ENCODE assay signal across 1 cellular context in genomic region chr6:73519943-73520687, GRCh38.
A peak's percentile ranks its signal among the peaks of the same experiment; 100 is the strongest.
TF ChIP-seq lines count a peak whose summit lies in the region.

No MANE protein-coding gene starts in this region.

TF ChIP-seq in K562, 482 proteins besides CTCF, POLR2A, EP300 and RAD21 (continued from another document):
- peak; percentile 41; the same call in 1 of the 2 replicates for TF ChIP-seq ZNF592 (IDR thresholded peaks at IDR 0.05)
- TF ChIP-seq SRSF9 (IDR thresholded peaks at IDR 0.05; ENCODE audit: borderline replicate concordance, low read depth, low read length): no peak
- TF ChIP-seq DMBX1 (CRISPR knock-in tag; IDR thresholded peaks at IDR 0.05; ENCODE audit: borderline replicate concordance): no peak; the same call in 1 of the 2 replicates
- no peak for TF ChIP-seq ZNF764 (CRISPR knock-in tag; IDR thresholded peaks at IDR 0.05; ENCODE audit: low read depth)
- no peak for TF ChIP-seq RNF2 (IDR thresholded peaks at IDR 0.05)
- peak; percentile 83; the same call in 1 of the 2 replicates for TF ChIP-seq ZNF253 (CRISPR knock-in tag; conservative IDR thresholded peaks at IDR 0.05)
- peak; percentile 13; the same call in 1 of the 2 replicates for TF ChIP-seq THAP12 (CRISPR knock-in tag; IDR thresholded peaks at IDR 0.05)
- TF ChIP-seq ERF (CRISPR knock-in tag; IDR thresholded peaks at IDR 0.05): peak; percentile 77
- TF ChIP-seq HNRNPK (IDR thresholded peaks at IDR 0.05; ENCODE audit: low read depth, low read length, poor library complexity, severe bottlenecking): no peak
- TF ChIP-seq MEIS2 (IDR thresholded peaks at IDR 0.05; ENCODE audit: partially characterized antibody): no peak
- TF ChIP-seq ZNF518B (CRISPR knock-in tag; IDR thresholded peaks at IDR 0.05): no peak
- TF ChIP-seq MEF2D (tag; conservative IDR thresholded peaks at IDR 0.05; ENCODE audit: low read depth): peak; percentile 31; the same call in 1 of the 2 replicates
- TF ChIP-seq, protein P1, sequence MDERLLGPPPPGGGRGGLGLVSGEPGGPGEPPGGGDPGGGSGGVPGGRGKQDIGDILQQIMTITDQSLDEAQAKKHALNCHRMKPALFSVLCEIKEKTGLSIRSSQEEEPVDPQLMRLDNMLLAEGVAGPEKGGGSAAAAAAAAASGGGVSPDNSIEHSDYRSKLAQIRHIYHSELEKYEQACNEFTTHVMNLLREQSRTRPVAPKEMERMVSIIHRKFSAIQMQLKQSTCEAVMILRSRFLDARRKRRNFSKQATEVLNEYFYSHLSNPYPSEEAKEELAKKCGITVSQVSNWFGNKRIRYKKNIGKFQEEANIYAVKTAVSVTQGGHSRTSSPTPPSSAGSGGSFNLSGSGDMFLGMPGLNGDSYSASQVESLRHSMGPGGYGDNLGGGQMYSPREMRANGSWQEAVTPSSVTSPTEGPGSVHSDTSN (CRISPR knock-in tag; IDR thresholded peaks at IDR 0.05; ENCODE audit: low read depth): no peak
- TF ChIP-seq, protein P1 (tag; conservative IDR thresholded peaks at IDR 0.05; ENCODE audit: low read depth): no peak
- TF ChIP-seq TBL1XR1 (IDR thresholded peaks at IDR 0.05; ENCODE audit: low read length in 2 of 2): no peak; a peak in 1 of 4 replicates
- 0 out of 4 replicates have a peak, but pooled peaks of 1 of the 2 experiments have one; percentile 5 for TF ChIP-seq NONO (IDR thresholded peaks at IDR 0.05; ENCODE audit: low read depth in 2 of 2, low read length in 1 of 2)
- TF ChIP-seq TFAP4 (CRISPR knock-in tag; IDR thresholded peaks at IDR 0.05; ENCODE audit: borderline replicate concordance): peak; percentile 34; the same call in 1 of the 2 replicates
- no peak for TF ChIP-seq NR2C1 (IDR thresholded peaks at IDR 0.05)
- 0 out of 2 replicates have a peak, but pooled peaks have one; percentile 22 for TF ChIP-seq NR2C1 (tag; IDR thresholded peaks at IDR 0.05)
- TF ChIP-seq RBM25 (IDR thresholded peaks at IDR 0.05; ENCODE audit: low read depth, low read length, severe bottlenecking): no peak
